Comparison of ENCODE assay signal across 8 cellular contexts in the genomic region with DNA sequence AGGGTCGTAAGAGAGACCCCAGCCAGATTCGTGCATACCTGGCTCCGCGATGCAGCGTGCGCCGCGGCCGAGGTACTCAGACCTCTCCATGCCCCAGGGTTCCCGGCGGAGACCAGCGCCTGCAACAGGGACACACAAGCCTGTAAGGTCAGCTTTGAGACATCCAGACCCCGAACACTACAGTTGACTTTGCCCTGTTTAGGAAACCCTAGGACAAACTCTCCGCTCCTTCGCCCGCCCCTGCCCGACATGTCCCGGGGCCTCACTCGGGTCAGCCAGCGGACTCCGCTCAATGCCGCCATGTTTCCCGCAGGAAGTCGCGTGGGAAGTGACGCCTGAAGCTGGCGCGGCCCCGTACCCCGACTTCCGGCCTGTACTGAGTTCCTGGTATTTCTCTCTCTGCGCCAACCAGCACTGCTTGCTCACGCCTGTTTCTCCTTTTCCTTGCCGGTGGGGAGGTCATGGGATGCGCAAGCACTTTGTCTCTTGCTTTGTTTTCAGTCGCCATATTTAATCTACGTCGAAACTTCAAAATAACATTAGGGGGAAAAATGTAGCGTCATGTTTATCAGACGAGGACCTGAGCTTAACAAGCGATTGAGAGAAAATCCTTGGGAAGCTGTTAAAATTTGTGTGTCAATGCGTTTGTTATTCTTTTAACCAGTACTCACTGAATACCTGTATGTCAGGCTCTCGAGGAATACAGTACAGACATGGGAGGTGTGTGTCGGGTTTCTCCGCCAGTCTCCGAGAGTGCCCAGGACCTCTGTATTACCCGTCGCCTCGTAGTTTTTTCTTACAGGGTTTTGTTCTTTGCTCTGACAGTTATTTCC. TPM values are rescaled to one million over a fixed set of nuclear protein-coding genes. Genes with fewer than 3 reads are reported as not detected.
DNase-seq lines count a peak whose midpoint lies in the region; ATAC-seq, FAIRE-seq and TF ChIP-seq lines count a peak whose summit lies in the region.

TSS of gene IDH3B (minus strand) at position 330 of the 833 bp plus-strand sequence. CDS start at position 302, 28 bp downstream.

- no peaks in the 10 kb centered on the region for H3K9me3 Mint-ChIP-seq in CD8-positive, alpha-beta memory T cell

- H3K56ac ChIP-seq in H1 (replicated peaks; ENCODE audit: insufficient read length, low read depth, low read length): no peak within 1 kb of the TSS

- FAIRE-seq in H1 (lab: Jason Lieb, UNC): peak; percentile 89

- H3K27me3 Mint-ChIP-seq in CD8-positive, alpha-beta memory T cell: no peaks in the 10 kb centered on the region

- H2AK5ac ChIP-seq in H1 (ENCODE audit: low read depth, low read length) (no peak within 1 kb of the TSS), mesenchymal stem cell (ENCODE audit: low read length, severe bottlenecking) (peak within 1 kb of the TSS; percentile 72)

- POLR2A ChIA-PET in CD8-positive, alpha-beta memory T cell (lab: Charles Lee): interaction anchor here (0.7 to 3.5 kb wide), 5 partner anchors 10 to 194 kb away, joined by 3 to 70 read pairs (median 5); partner anchors contain the start of genes NOP56, PCED1A, SNRPB and VPS16
- POLR2A ChIA-PET in H1 (lab: Charles Lee; ENCODE audit: partially characterized antibody): interaction anchor here (1.0 to 28.5 kb wide), 8 partner anchors 9 to 209 kb away, joined by 3 to 463 read pairs (median 6); partner anchors contain the start of genes NOP56, PTPRA and SNRPB

- H2BK15ac ChIP-seq in H1 (ENCODE audit: low read length) (no peak within 1 kb of the TSS), mesenchymal stem cell (ENCODE audit: low read depth, poor library complexity, severe bottlenecking) (no peak within 1 kb of the TSS)

- CTCF ChIA-PET in CD8-positive, alpha-beta memory T cell (lab: Charles Lee): interaction anchor here (0.8 to 3.3 kb wide), 4 partner anchors 12 to 142 kb away, joined by 4 to 21 read pairs (median 5); partner anchors contain the start of gene NOP56
- CTCF ChIA-PET in H1 (lab: Charles Lee; ENCODE audit: partially characterized antibody): interaction anchor here (0.5 to 1.3 kb wide), 7 partner anchors 9 to 1476 kb away, joined by 3 to 6 read pairs (median 3); no protein-coding TSS in a partner anchor

- H2BK20ac ChIP-seq in H1 (ENCODE audit: low read length): no peak within 1 kb of the TSS

- H3K14ac ChIP-seq in H1 (ENCODE audit: insufficient read length) (no peak within 1 kb of the TSS), mesenchymal stem cell (ENCODE audit: low read length in 2 of 2) (no peak within 1 kb of the TSS)

- peak within 1 kb of the TSS; percentile 91 for H3K4me3 ChIP-seq in CD8-positive, alpha-beta memory T cell (ENCODE audit: low read length)
- H3K4me3 ChIP-seq in H1 (ENCODE audit: extremely low read depth in 1 of 4, insufficient read depth in 2 of 4, low read depth in 3 of 4, low read length in 4 of 4) (peak within 1 kb of the TSS; percentile 93 to 96 (median 96)), mesenchymal stem cell (ENCODE audit: insufficient read depth in 1 of 2, low read depth in 1 of 2, low read length in 2 of 2) (peak within 1 kb of the TSS; percentile 95 to 96)

- H4K20me1 ChIP-seq in H1 (replicated peaks in 1 of 2; ENCODE audit: control insufficient read depth in 1 of 2, insufficient read depth in 2 of 2, low read length in 2 of 2): peaks cover 0 to 3% of the 10 kb centered on the region in 2 experiments

- H3K36me3 Mint-ChIP-seq in CD8-positive, alpha-beta memory T cell: peaks cover 0 to 46% (median 19%) of the 10 kb centered on the region in 3 donors

- TF ChIP-seq POLR2A in H1 (IDR thresholded peaks at IDR 0.05; ENCODE audit: control extremely low read depth in 1 of 2, low read depth in 2 of 2, low read length in 2 of 2): peak; percentile 88 to 97

- peak within 1 kb of the TSS; percentile 61 for H4K5ac ChIP-seq in H1 (ENCODE audit: insufficient read length, low read depth, low read length)

- H2BK5ac ChIP-seq in H1 (ENCODE audit: low read depth, low read length) (peak within 1 kb of the TSS; percentile 61), mesenchymal stem cell (ENCODE audit: low read depth, low read length, poor library complexity, severe bottlenecking) (no peak within 1 kb of the TSS)

- H3K4me2 ChIP-seq in H1 (ENCODE audit: insufficient read depth in 1 of 2, low read depth in 2 of 2, low read length in 2 of 2) (peak within 1 kb of the TSS; percentile 81 to 100), mesenchymal stem cell (ENCODE audit: low read length, poor library complexity, severe bottlenecking) (peak within 1 kb of the TSS; percentile 97)

- H2BK120ac ChIP-seq in H1 (replicated peaks; ENCODE audit: low read depth, low read length) (no peak within 1 kb of the TSS), mesenchymal stem cell (ENCODE audit: low read depth, low read length) (no peak within 1 kb of the TSS)

- peak within 1 kb of the TSS; percentile 84 to 99 (median 90) for H3K4me3 Mint-ChIP-seq in CD8-positive, alpha-beta memory T cell

- H3K18ac ChIP-seq in H1 (ENCODE audit: extremely low read depth, low read length) (no peak within 1 kb of the TSS), mesenchymal stem cell (ENCODE audit: low read depth in 1 of 2, low read length in 2 of 2) (peak within 1 kb of the TSS; percentile 49 to 80)

- 22% methylated on average over 37 of the region's 49 CpGs; no CpG with 5 or more reads in 1 of the 2 experiments for WGBS in H1 (ENCODE audit: extremely low coverage in 1 of 2, insufficient coverage in 1 of 2, insufficient read length in 1 of 2, insufficient replicate concordance in 2 of 2, low coverage in 1 of 2, low lambda C conversion rate in 2 of 2, missing lambda C conversion rate in 1 of 2), 2 experiments
- WGBS in mesenchymal stem cell: 19% methylated on average over 45 of the region's 49 CpGs

- peak within 1 kb of the TSS; percentile 79 for H3K4ac ChIP-seq in H1 (replicated peaks; ENCODE audit: insufficient read length, low read depth, low read length)
- H3K4ac ChIP-seq in mesenchymal stem cell (ENCODE audit: low read depth in 1 of 2, low read length in 2 of 2): peak within 1 kb of the TSS; percentile 64 to 84

- H2AFZ ChIP-seq in H1 (ENCODE audit: low read length): no peak within 1 kb of the TSS; the same call in 1 of the 2 replicates
- peak within 1 kb of the TSS; percentile 46 for H2AFZ ChIP-seq in mesenchymal stem cell (ENCODE audit: low read depth, low read length)

- H3K9me3 ChIP-seq in CD8-positive, alpha-beta memory T cell (ENCODE audit: low read length): no peaks in the 10 kb centered on the region
- H3K9me3 ChIP-seq in H1 (ENCODE audit: insufficient read depth in 2 of 2, low read depth in 1 of 2, low read length in 1 of 2): no peaks in the 10 kb centered on the region
- no peaks in the 10 kb centered on the region for H3K9me3 ChIP-seq in mesenchymal stem cell (ENCODE audit: control insufficient read depth, low read length)

- H3K79me2 ChIP-seq in H1 (ENCODE audit: control insufficient read depth in 1 of 2, insufficient read depth in 2 of 2, low read length in 2 of 2): peaks cover 0 to 10% of the 10 kb centered on the region in 2 experiments; a peak in 2 of 4 replicates

- H3K9ac ChIP-seq in H1 (replicated peaks in 1 of 4; ENCODE audit: extremely low read depth in 1 of 4, low read depth in 3 of 4, low read length in 3 of 4) (peak within 1 kb of the TSS; percentile 76 to 92 (median 83)), mesenchymal stem cell (ENCODE audit: low read length) (peak within 1 kb of the TSS; percentile 98)

- H3K79me1 ChIP-seq in H1 (ENCODE audit: low read depth, low read length) (peaks cover 3% of the 10 kb centered on the region; the same call in 1 of the 2 replicates), mesenchymal stem cell (replicated peaks; ENCODE audit: low read length, poor library complexity, severe bottlenecking) (peaks cover 22% of the 10 kb centered on the region)

- H3K4me1 ChIP-seq in CD8-positive, alpha-beta memory T cell (ENCODE audit: insufficient read depth, low read length): peaks cover 13% of the 10 kb centered on the region
- H3K4me1 ChIP-seq in H1 (replicated peaks in 1 of 4; ENCODE audit: control insufficient read depth in 3 of 4, insufficient read depth in 4 of 4, low read length in 3 of 4) (peaks cover 0 to 4% (median under 1%) of the 10 kb centered on the region in 4 experiments; a peak in 3 of 7 replicates), mesenchymal stem cell (ENCODE audit: control insufficient read depth, insufficient read depth, low read depth, low read length) (peaks cover 4% of the 10 kb centered on the region)

- peak within 1 kb of the TSS; percentile 98 for H4K8ac ChIP-seq in H1 (ENCODE audit: extremely low read depth, insufficient read depth, low read length)
- H4K8ac ChIP-seq in mesenchymal stem cell (ENCODE audit: low read length): peak within 1 kb of the TSS; percentile 94

- no peaks in the 10 kb centered on the region for H3K27me3 ChIP-seq in CD8-positive, alpha-beta memory T cell (ENCODE audit: insufficient read depth, low read length, poor library complexity, severe bottlenecking)
- H3K27me3 ChIP-seq in H1 (replicated peaks in 1 of 4; ENCODE audit: control insufficient read depth in 3 of 4, extremely low read depth in 1 of 4, insufficient read depth in 3 of 4, low read length in 3 of 4) (no peaks in the 10 kb centered on the region; a peak in 3 of 7 replicates), mesenchymal stem cell (ENCODE audit: control insufficient read depth in 1 of 2, insufficient read depth in 1 of 2, low read length in 2 of 2) (peaks cover 9 to 12% of the 10 kb centered on the region in 2 experiments)

- peak within 1 kb of the TSS; percentile 91 to 99 (median 95) for H3K27ac Mint-ChIP-seq in CD8-positive, alpha-beta memory T cell

- peaks cover 17 to 29% (median 26%) of the 10 kb centered on the region in 3 donors for H3K4me1 Mint-ChIP-seq in CD8-positive, alpha-beta memory T cell

- TF ChIP-seq RAD21 in H1 (IDR thresholded peaks at IDR 0.05 in 1 of 2, conservative IDR thresholded peaks at IDR 0.05 in 1 of 2; ENCODE audit: low read depth in 2 of 2, low read length in 2 of 2): no peak

- TF ChIP-seq CTCF in H1 (IDR thresholded peaks at IDR 0.05; ENCODE audit: control extremely low read depth in 1 of 3, insufficient read depth in 1 of 3, low read depth in 1 of 3, low read length in 3 of 3): no peak

- H3K23ac ChIP-seq in H1 (ENCODE audit: insufficient read length) (no peak within 1 kb of the TSS), mesenchymal stem cell (ENCODE audit: low read length in 2 of 2) (no peak within 1 kb of the TSS)

- no peak for TF ChIP-seq EP300 in H1 (IDR thresholded peaks at IDR 0.05; ENCODE audit: borderline replicate concordance in 1 of 2, low read depth in 2 of 2, low read length in 2 of 2)

- peak within 1 kb of the TSS; percentile 81 for H4K91ac ChIP-seq in H1 (replicated peaks; ENCODE audit: insufficient read length, low read length)
- H4K91ac ChIP-seq in mesenchymal stem cell (ENCODE audit: low read length): peak within 1 kb of the TSS; percentile 71

- peaks cover 5% of the 10 kb centered on the region; the same call in 1 of the 2 replicates for H3K23me2 ChIP-seq in H1 (ENCODE audit: low read depth, low read length)

- H2BK12ac ChIP-seq in H1 (ENCODE audit: low read depth, low read length) (no peak within 1 kb of the TSS; the same call in 1 of the 2 replicates), mesenchymal stem cell (ENCODE audit: low read length in 2 of 2) (no peak within 1 kb of the TSS)

- H3K27ac ChIP-seq in CD8-positive, alpha-beta memory T cell (ENCODE audit: low read depth, low read length): peak within 1 kb of the TSS; percentile 78
- H3K27ac ChIP-seq in H1 (ENCODE audit: low read depth, low read length) (peak within 1 kb of the TSS; percentile 78), mesenchymal stem cell (ENCODE audit: low read length, poor library complexity, severe bottlenecking) (peak within 1 kb of the TSS; percentile 66)

- H3K36me3 ChIP-seq in CD8-positive, alpha-beta memory T cell (ENCODE audit: insufficient read depth, low read length): peaks cover 33% of the 10 kb centered on the region
- H3K36me3 ChIP-seq in H1 (ENCODE audit: control insufficient read depth in 2 of 4, insufficient read depth in 4 of 4, low read length in 3 of 4): peaks cover 2 to 30% (median 17%) of the 10 kb centered on the region in 4 experiments; a peak in 7 of 8 replicates
- peaks cover 26 to 32% of the 10 kb centered on the region in 2 experiments for H3K36me3 ChIP-seq in mesenchymal stem cell (ENCODE audit: control insufficient read depth in 1 of 2, insufficient read depth in 2 of 2, low read depth in 1 of 2, low read length in 2 of 2)

- peak; percentile 67 for ATAC-seq in GM19468 (IDR thresholded peaks at IDR 0.05; ENCODE audit: extremely low read depth, unreplicated experiment)

- DNase-seq in CD8-positive, alpha-beta memory T cell: peak; percentile 85 to 93 (median 89)
- DNase-seq in HT1080 (ENCODE audit: low read depth): peak; percentile 89
- DNase-seq in NOMO-1 treated with DMSO at 0.1 percent for 48 hours (lab: John Stamatoyannopoulos, UW; ENCODE audit: unreplicated experiment): peak; percentile 93
- peak; percentile 77 to 87 (median 86) for DNase-seq in activated CD8-positive, alpha-beta memory T cell treated with anti-CD3 and anti-CD28 coated beads for 48 hours (ENCODE audit: low read depth in 2 of 3, low spot score in 2 of 3)
- DNase-seq in H1 (ENCODE audit: low read depth in 1 of 2, low spot score in 2 of 2): peak; percentile 64 to 94
- peak; percentile 93 for DNase-seq in mesenchymal stem cell
- peak; percentile 86 for DNase-seq in stimulated activated CD8-positive, alpha-beta memory T cell treated with anti-CD3 and anti-CD28 coated beads, Interleukin-12 subunit alpha, Interleukin-12 subunit beta, amount 100 ng/mL, for 4 hours (ENCODE audit: low read depth)

RNA-seq across cellular contexts. Expression of gene IDH3B, which starts in this region (rescaled TPM):
- 100 to 1,000 TPM; 138 to 145 TPM for total RNA-seq in CD8-positive, alpha-beta memory T cell
- polyA plus RNA-seq in CD8-positive, alpha-beta memory T cell: 107 TPM
- total RNA-seq in HT1080 (2014; rRNA removed; shearing (Covaris generic)): 187 and 197 TPM in 2 replicates
- polyA plus RNA-seq in HT1080 (2015; cell fraction: cytosol; rRNA removed): 112 and 114 TPM in 2 replicates
- polyA plus RNA-seq in HT1080 (2015; cell fraction: nucleus; rRNA removed): 264 and 271 TPM in 2 replicates
- 103 and 110 TPM in 2 replicates for total RNA-seq in H1 (2021; fragmentation: NEBNext Ultra II Directional; extraction: Animal tissue kit (Norgen Biotek cat#: 25700))
- 162 and 167 TPM in 2 replicates for polyA plus RNA-seq in H1 (2011; rRNA removed)
- 202 TPM for polyA plus RNA-seq in H1 (2011; cell fraction: cytosol; rRNA removed)
- 428 TPM for polyA plus RNA-seq in H1 (2011; cell fraction: nucleus; rRNA removed)
- polyA plus RNA-seq in H1 (2012, experiment 1 of 2): 129 to 159 TPM (median 155 TPM) in 4 replicates
- polyA plus RNA-seq in H1 (2012, experiment 2 of 2): 85.7 TPM
- polyA plus RNA-seq in H1 (2013, experiment 1 of 2): 59.3 TPM
- polyA plus RNA-seq in H1 (2013, experiment 2 of 2): 52.9 TPM
- polyA minus RNA-seq in H1 (2011; rRNA and poly(A)+ RNA removed): 173 and 188 TPM in 2 replicates
- polyA minus RNA-seq in H1 (2011; cell fraction: cytosol; rRNA and poly(A)+ RNA removed): 64.4 TPM
- polyA minus RNA-seq in H1 (2011; cell fraction: nucleus; rRNA and poly(A)+ RNA removed): 114 TPM
- polyA plus RNA-seq in mesenchymal stem cell (2013, experiment 1 of 2): 38.5 TPM
- polyA plus RNA-seq in mesenchymal stem cell (2013, experiment 2 of 2): 39.5 TPM

Comparison
In these comparisons a context has a peak if more than half of its experiments do, and no peak if none do; other contexts are left out.
1. Peak in every context shown above with its lines: DNase-seq, ATAC-seq, H3K4me3 ChIP-seq and H3K27ac ChIP-seq.